In the genomic region with DNA sequence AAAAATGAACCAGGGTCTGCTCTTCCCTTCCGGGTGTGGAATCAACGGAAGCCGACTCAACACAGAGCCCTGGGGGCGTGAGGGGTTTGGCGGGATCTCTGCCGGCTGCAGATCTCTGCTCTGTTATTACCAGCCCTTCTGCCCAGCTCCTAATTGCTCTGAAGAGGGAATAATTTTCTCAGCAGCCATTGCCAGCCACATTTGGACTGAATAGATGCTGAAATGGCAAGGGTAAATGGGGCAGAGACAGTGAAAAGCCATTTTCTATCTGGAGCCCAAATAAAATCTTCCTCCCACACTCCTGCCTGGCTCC, we compare ENCODE assay signal across 15 cellular contexts. TPM values are rescaled to one million over a fixed set of nuclear protein-coding genes. Genes with fewer than 3 reads are reported as not detected.
A peak's percentile ranks its signal among the peaks of the same experiment; 100 is the strongest.
DNase-seq lines count a peak whose midpoint lies in the region; ATAC-seq and TF ChIP-seq lines count a peak whose summit lies in the region.
"Had no signal": no experiment of that assay in that cellular context is flagged by ENCODE, and none has a peak within 500 bp of the region (broad histone marks: within the 10 kb centered on the region; RNA-seq: fewer than 3 reads in every experiment).

No MANE protein-coding gene starts in this region.

- intact Hi-C loops in cardiac septum (cut with DNase I): no loop called here

- peaks cover 3% of the 10 kb centered on the region for H3K27me3 Mint-ChIP-seq in glutamatergic neuron (ENCODE audit: unreplicated experiment)
- H3K27me3 Mint-ChIP-seq: activated T-cell treated with anti-CD3 and anti-CD28 coated beads, Interleukin-2, amount 50 U/mL, for 24 hours had no signal

- peaks cover 4% of the 10 kb centered on the region for H3K9me3 Mint-ChIP-seq in glutamatergic neuron (ENCODE audit: unreplicated experiment)
- H3K9me3 Mint-ChIP-seq: activated T-cell treated with anti-CD3 and anti-CD28 coated beads, Interleukin-2, amount 50 U/mL, for 24 hours; natural killer cell treated with Interleukin-12 subunit alpha and Interleukin-12 subunit beta and Interleukin-15 and Interleukin-18, amount 100 ng/mL, for 72 hours had no signal

- H3K9me3 ChIP-seq in BE2C: no peaks in the 10 kb centered on the region

- peak overlapping the region; percentile 75 for H3K27ac Mint-ChIP-seq in glutamatergic neuron (ENCODE audit: unreplicated experiment)
- H3K27ac Mint-ChIP-seq: activated T-cell treated with anti-CD3 and anti-CD28 coated beads, Interleukin-2, amount 50 U/mL, for 24 hours had no signal

- H3K27me3 ChIP-seq in BE2C: no peaks in the 10 kb centered on the region

- H3K36me3 Mint-ChIP-seq in glutamatergic neuron (ENCODE audit: unreplicated experiment): peaks cover 13% of the 10 kb centered on the region
- H3K36me3 Mint-ChIP-seq: natural killer cell treated with Interleukin-12 subunit alpha and Interleukin-12 subunit beta and Interleukin-15 and Interleukin-18, amount 100 ng/mL, for 72 hours had no signal

- H3K4me3 ChIP-seq in BE2C (ENCODE audit: low read depth, low read length): no peak overlapping the region

- H3K4me1 ChIP-seq in BE2C: peaks cover 27% of the 10 kb centered on the region

- ATAC-seq in GM21529 (IDR thresholded peaks at IDR 0.05; ENCODE audit: unreplicated experiment) (no peak), HG02852 (IDR thresholded peaks at IDR 0.05; ENCODE audit: unreplicated experiment) (no peak)
- ATAC-seq: natural killer cell treated with Interleukin-12 subunit alpha and Interleukin-12 subunit beta and Interleukin-15 and Interleukin-18, amount 100 ng/mL, for 72 hours had no signal

- no peaks in the 10 kb centered on the region for H3K36me3 ChIP-seq in BE2C

- no peak for TF ChIP-seq CTCF in BE2C (IDR thresholded peaks at IDR 0.05; ENCODE audit: low read depth, low read length)
- TF ChIP-seq CTCF in glutamatergic neuron (IDR thresholded peaks at IDR 0.05; ENCODE audit: partially characterized antibody, unreplicated experiment): no peak

- H3K4me3 Mint-ChIP-seq in glutamatergic neuron (ENCODE audit: unreplicated experiment): no peak overlapping the region
- H3K4me3 Mint-ChIP-seq: activated T-cell treated with anti-CD3 and anti-CD28 coated beads, Interleukin-2, amount 50 U/mL, for 24 hours; natural killer cell treated with Interleukin-12 subunit alpha and Interleukin-12 subunit beta and Interleukin-15 and Interleukin-18, amount 100 ng/mL, for 72 hours had no signal

- DNase-seq in BE2C (peak; percentile 76), ELF-1 (ENCODE audit: low read depth, low spot score) (peak; percentile 50), NCI-H748 (lab: John Stamatoyannopoulos, UW; ENCODE audit: unreplicated experiment) (peak; percentile 82), glutamatergic neuron (no peak), HuH-7.5 (ENCODE audit: low spot score) (no peak), cardiac septum (ENCODE audit: low spot score) (no peak)
- DNase-seq: activated CD4-positive, alpha-beta T cell treated with anti-CD3 and anti-CD28 coated beads for 48 hours; activated T-cell treated with anti-CD3 and anti-CD28 coated beads, Interleukin-2, amount 50 U/mL, for 24 hours; central memory CD4-positive, alpha-beta T cell; DMS 273 treated with DMSO at 0.1 percent for 48 hours; Karpas-422; T1000 had no signal

- peaks cover 51% of the 10 kb centered on the region for H3K4me1 Mint-ChIP-seq in glutamatergic neuron (ENCODE audit: low read depth, unreplicated experiment)

RNA-seq across cellular contexts. Expression of gene PDE9A, which starts 24.7 kb away (rescaled TPM):
- polyA plus RNA-seq in BE2C (2012; ENCODE audit: insufficient read depth, insufficient read length, low read depth): 4.2 TPM
- total RNA-seq in glutamatergic neuron (ENCODE audit: unreplicated experiment) (58.7 TPM), cardiac septum (1.1 TPM)

Comparison
In these comparisons a context has a peak if more than half of its experiments do, and no peak if none do; other contexts are left out.
1. DNase-seq: peak in BE2C (single experiment), ELF-1 (single experiment) and NCI-H748 (single experiment); none in glutamatergic neuron (single experiment), HuH-7.5 (single experiment) and cardiac septum (single experiment).
2. RNA of gene PDE9A, which starts 24.7 kb away (total RNA-seq): 58.7 TPM in glutamatergic neuron (single experiment); 1.1 TPM in cardiac septum (single experiment); every median in the first group is over 10 times any median in the second.